Comparison of ENCODE assay signal across 1 cellular context in genomic region chr12:55996201-55996714, GRCh38.
TF ChIP-seq lines count a peak whose summit lies in the region.

No MANE protein-coding gene starts in this region.

TF ChIP-seq in K562, 482 proteins besides CTCF, POLR2A, EP300 and RAD21 (continued from another document):
- TF ChIP-seq ZNF511 (CRISPR knock-in tag; IDR thresholded peaks at IDR 0.05) (no peak), TAF1 (IDR thresholded peaks at IDR 0.05; ENCODE audit: control insufficient read depth, extremely low read depth, insufficient read depth, low read length, severe bottlenecking) (no peak), CEBPG (CRISPR knock-in tag; IDR thresholded peaks at IDR 0.05) (no peak), CEBPG (tag; conservative IDR thresholded peaks at IDR 0.05 in 1 of 2, IDR thresholded peaks at IDR 0.05 in 1 of 2) (no peak), KHSRP (IDR thresholded peaks at IDR 0.05) (no peak), RBM34 (IDR thresholded peaks at IDR 0.05; ENCODE audit: borderline replicate concordance, insufficient read depth, low read length) (no peak), ZNF77 (CRISPR knock-in tag; IDR thresholded peaks at IDR 0.05) (no peak), RBM25 (IDR thresholded peaks at IDR 0.05; ENCODE audit: low read depth, low read length, severe bottlenecking) (peak; percentile 87), HDAC1 (IDR thresholded peaks at IDR 0.05) (peak in 1 of 2 experiments; percentile 42; a peak in 1 of 4 replicates), PHF8 (IDR thresholded peaks at IDR 0.05; ENCODE audit: borderline replicate concordance, low read length) (no peak), LCOR (CRISPR knock-in tag; IDR thresholded peaks at IDR 0.05) (0 out of 2 replicates have a peak, but pooled peaks have one; percentile 47), FOSL1 (tag; conservative IDR thresholded peaks at IDR 0.05) (no peak)
